In the genomic region with DNA sequence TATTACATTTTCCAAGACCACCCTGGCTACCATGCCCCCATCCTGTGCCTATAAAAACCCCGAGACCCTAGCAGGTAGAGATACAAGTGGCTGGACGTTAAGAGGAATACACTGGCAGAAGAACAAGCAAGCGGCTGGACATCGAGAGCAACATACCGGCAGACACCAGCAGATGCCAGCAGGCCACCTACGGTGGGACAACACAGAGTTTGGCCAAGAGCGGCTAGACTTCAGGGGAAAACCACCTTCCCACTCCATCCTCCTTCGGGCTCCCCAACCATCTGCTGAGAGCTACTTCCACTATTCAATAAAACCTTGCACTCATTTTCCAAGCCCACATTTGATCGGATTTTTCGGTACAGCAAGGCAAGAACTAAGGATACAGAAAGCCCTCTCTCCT, we compare ENCODE assay signal across 1 cellular context.
TF ChIP-seq lines count a peak whose summit lies in the region.

No MANE protein-coding gene starts in this region.

TF ChIP-seq in WTC11, 78 proteins besides CTCF, POLR2A, EP300 and RAD21 (continued from another document):
- TF ChIP-seq, protein P1, sequence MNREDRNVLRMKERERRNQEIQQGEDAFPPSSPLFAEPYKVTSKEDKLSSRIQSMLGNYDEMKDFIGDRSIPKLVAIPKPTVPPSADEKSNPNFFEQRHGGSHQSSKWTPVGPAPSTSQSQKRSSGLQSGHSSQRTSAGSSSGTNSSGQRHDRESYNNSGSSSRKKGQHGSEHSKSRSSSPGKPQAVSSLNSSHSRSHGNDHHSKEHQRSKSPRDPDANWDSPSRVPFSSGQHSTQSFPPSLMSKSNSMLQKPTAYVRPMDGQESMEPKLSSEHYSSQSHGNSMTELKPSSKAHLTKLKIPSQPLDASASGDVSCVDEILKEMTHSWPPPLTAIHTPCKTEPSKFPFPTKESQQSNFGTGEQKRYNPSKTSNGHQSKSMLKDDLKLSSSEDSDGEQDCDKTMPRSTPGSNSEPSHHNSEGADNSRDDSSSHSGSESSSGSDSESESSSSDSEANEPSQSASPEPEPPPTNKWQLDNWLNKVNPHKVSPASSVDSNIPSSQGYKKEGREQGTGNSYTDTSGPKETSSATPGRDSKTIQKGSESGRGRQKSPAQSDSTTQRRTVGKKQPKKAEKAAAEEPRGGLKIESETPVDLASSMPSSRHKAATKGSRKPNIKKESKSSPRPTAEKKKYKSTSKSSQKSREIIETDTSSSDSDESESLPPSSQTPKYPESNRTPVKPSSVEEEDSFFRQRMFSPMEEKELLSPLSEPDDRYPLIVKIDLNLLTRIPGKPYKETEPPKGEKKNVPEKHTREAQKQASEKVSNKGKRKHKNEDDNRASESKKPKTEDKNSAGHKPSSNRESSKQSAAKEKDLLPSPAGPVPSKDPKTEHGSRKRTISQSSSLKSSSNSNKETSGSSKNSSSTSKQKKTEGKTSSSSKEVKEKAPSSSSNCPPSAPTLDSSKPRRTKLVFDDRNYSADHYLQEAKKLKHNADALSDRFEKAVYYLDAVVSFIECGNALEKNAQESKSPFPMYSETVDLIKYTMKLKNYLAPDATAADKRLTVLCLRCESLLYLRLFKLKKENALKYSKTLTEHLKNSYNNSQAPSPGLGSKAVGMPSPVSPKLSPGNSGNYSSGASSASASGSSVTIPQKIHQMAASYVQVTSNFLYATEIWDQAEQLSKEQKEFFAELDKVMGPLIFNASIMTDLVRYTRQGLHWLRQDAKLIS (CRISPR knock-in tag; IDR thresholded peaks at IDR 0.05; ENCODE audit: borderline replicate concordance): no peak
- no peak for TF ChIP-seq ZNF263 (CRISPR knock-in tag; IDR thresholded peaks at IDR 0.05; ENCODE audit: low read depth)
- TF ChIP-seq, protein P2, sequence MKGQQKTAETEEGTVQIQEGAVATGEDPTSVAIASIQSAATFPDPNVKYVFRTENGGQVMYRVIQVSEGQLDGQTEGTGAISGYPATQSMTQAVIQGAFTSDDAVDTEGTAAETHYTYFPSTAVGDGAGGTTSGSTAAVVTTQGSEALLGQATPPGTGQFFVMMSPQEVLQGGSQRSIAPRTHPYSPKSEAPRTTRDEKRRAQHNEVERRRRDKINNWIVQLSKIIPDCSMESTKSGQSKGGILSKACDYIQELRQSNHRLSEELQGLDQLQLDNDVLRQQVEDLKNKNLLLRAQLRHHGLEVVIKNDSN (CRISPR knock-in tag; IDR thresholded peaks at IDR 0.05): no peak
- no peak for TF ChIP-seq ZNF232 (CRISPR knock-in tag; IDR thresholded peaks at IDR 0.05)
- no peak for TF ChIP-seq JAZF1 (CRISPR knock-in tag; IDR thresholded peaks at IDR 0.05)
- no peak for TF ChIP-seq NFE2L1 (CRISPR knock-in tag; IDR thresholded peaks at IDR 0.05)
- TF ChIP-seq, protein P3, sequence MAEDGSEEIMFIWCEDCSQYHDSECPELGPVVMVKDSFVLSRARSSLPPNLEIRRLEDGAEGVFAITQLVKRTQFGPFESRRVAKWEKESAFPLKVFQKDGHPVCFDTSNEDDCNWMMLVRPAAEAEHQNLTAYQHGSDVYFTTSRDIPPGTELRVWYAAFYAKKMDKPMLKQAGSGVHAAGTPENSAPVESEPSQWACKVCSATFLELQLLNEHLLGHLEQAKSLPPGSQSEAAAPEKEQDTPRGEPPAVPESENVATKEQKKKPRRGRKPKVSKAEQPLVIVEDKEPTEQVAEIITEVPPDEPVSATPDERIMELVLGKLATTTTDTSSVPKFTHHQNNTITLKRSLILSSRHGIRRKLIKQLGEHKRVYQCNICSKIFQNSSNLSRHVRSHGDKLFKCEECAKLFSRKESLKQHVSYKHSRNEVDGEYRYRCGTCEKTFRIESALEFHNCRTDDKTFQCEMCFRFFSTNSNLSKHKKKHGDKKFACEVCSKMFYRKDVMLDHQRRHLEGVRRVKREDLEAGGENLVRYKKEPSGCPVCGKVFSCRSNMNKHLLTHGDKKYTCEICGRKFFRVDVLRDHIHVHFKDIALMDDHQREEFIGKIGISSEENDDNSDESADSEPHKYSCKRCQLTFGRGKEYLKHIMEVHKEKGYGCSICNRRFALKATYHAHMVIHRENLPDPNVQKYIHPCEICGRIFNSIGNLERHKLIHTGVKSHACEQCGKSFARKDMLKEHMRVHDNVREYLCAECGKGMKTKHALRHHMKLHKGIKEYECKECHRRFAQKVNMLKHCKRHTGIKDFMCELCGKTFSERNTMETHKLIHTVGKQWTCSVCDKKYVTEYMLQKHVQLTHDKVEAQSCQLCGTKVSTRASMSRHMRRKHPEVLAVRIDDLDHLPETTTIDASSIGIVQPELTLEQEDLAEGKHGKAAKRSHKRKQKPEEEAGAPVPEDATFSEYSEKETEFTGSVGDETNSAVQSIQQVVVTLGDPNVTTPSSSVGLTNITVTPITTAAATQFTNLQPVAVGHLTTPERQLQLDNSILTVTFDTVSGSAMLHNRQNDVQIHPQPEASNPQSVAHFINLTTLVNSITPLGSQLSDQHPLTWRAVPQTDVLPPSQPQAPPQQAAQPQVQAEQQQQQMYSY (CRISPR knock-in tag; IDR thresholded peaks at IDR 0.05): no peak
- no peak for TF ChIP-seq CREM (CRISPR knock-in tag; IDR thresholded peaks at IDR 0.05)
- TF ChIP-seq, protein P4, sequence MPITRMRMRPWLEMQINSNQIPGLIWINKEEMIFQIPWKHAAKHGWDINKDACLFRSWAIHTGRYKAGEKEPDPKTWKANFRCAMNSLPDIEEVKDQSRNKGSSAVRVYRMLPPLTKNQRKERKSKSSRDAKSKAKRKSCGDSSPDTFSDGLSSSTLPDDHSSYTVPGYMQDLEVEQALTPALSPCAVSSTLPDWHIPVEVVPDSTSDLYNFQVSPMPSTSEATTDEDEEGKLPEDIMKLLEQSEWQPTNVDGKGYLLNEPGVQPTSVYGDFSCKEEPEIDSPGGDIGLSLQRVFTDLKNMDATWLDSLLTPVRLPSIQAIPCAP (CRISPR knock-in tag; IDR thresholded peaks at IDR 0.05): no peak
